In genomic region chr16:66925322-66925840, GRCh38 we compare ENCODE assay signal across 8 cellular contexts. TPM values are rescaled to one million over a fixed set of nuclear protein-coding genes. Genes with fewer than 3 reads are reported as not detected.
DNase-seq lines count a peak whose midpoint lies in the region; ATAC-seq and TF ChIP-seq lines count a peak whose summit lies in the region.

TSS of gene RRAD (minus strand) at chr16:66925535. CDS start at chr16:66925179, 356 bp downstream.

- H3K36me3 ChIP-seq in hepatocyte (replicated peaks; ENCODE audit: insufficient read depth, low read depth) (no peaks in the 10 kb centered on the region), skeletal muscle tissue (ENCODE audit: control insufficient read depth in 3 of 3, insufficient read depth in 3 of 3, low read length in 3 of 3) (peaks cover 13 to 24% (median 15%) of the 10 kb centered on the region in 3 donors), OCI-LY7 (ENCODE audit: insufficient read depth, low read length) (no peaks in the 10 kb centered on the region)

- ATAC-seq in GM18868 (IDR thresholded peaks at IDR 0.05; ENCODE audit: unreplicated experiment), result no peak

- H3K79me2 ChIP-seq in hepatocyte, result no peaks in the 10 kb centered on the region
- no peaks in the 10 kb centered on the region for H3K79me2 ChIP-seq in OCI-LY7 (ENCODE audit: insufficient read depth, low read depth, low read length)

- H3K4me2 ChIP-seq in hepatocyte, result peak within 1 kb of the TSS; percentile 96
- H3K4me2 ChIP-seq in OCI-LY7 (ENCODE audit: low read length), result no peak within 1 kb of the TSS

- peaks cover 50% of the 10 kb centered on the region for H3K27me3 Mint-ChIP-seq in activated naive CD8-positive, alpha-beta T cell treated with anti-CD3 and anti-CD28 coated beads for 36 hours

- H3K27me3 ChIP-seq in hepatocyte, result peaks cover 24% of the 10 kb centered on the region
- H3K27me3 ChIP-seq in skeletal muscle tissue (ENCODE audit: control insufficient read depth in 3 of 3, insufficient read depth in 3 of 3, low read length in 3 of 3), result peaks cover 0 to 7% (median 0%) of the 10 kb centered on the region in 3 donors

- CTCF ChIA-PET in OCI-LY7 (lab: Charles Lee; ENCODE audit: unreplicated experiment), result no interaction called here

- no peak within 1 kb of the TSS for H3K4me3 ChIP-seq in hepatocyte
- peak within 1 kb of the TSS; percentile 82 to 88 (median 84) for H3K4me3 ChIP-seq in skeletal muscle tissue (ENCODE audit: low read length in 3 of 3)
- no peak within 1 kb of the TSS for H3K4me3 ChIP-seq in OCI-LY7 (ENCODE audit: low read depth, low read length, poor library complexity, severe bottlenecking)

- no peak for TF ChIP-seq CTCF in hepatocyte (IDR thresholded peaks at IDR 0.05; ENCODE audit: poor library complexity)
- no peak for TF ChIP-seq CTCF in OCI-LY7 (conservative IDR thresholded peaks at IDR 0.05; ENCODE audit: low read length)

- peak; percentile 32 for DNase-seq in activated T-cell treated with anti-CD3 and anti-CD28 coated beads, Interleukin-2, amount 50 U/mL, for 1 hour
- DNase-seq in activated T-cell treated with anti-CD3 and anti-CD28 coated beads for 4 hours (no peak), hepatocyte (ENCODE audit: low spot score) (peak; percentile 48), OCI-LY7 (ENCODE audit: low spot score) (no peak)
- DNase-seq in activated naive CD8-positive, alpha-beta T cell treated with anti-CD3 and anti-CD28 coated beads for 36 hours, result no peak
- DNase-seq in stimulated activated CD4-positive, alpha-beta T cell treated with anti-CD3 and anti-CD28 coated beads, Interleukin-4, amount 100 ng/mL, for 24 hours, result no peak

- POLR2A ChIA-PET in OCI-LY7 (lab: Charles Lee), result no interaction called here

- no TSS peak for BruUV-seq in OCI-LY7 (replicated peaks; lab: Mats Ljungman, UMichigan)

- H3K27ac ChIP-seq in hepatocyte, result no peak within 1 kb of the TSS
- peak within 1 kb of the TSS; percentile 98 for H3K27ac ChIP-seq in skeletal muscle tissue (ENCODE audit: low read depth, low read length)
- H3K27ac ChIP-seq in OCI-LY7 (ENCODE audit: low read depth, low read length, poor library complexity, severe bottlenecking), result no peak within 1 kb of the TSS

- H3K9me3 Mint-ChIP-seq in activated naive CD8-positive, alpha-beta T cell treated with anti-CD3 and anti-CD28 coated beads for 36 hours, result no peaks in the 10 kb centered on the region

- no peaks in the 10 kb centered on the region for H4K20me1 ChIP-seq in hepatocyte (ENCODE audit: insufficient read depth, poor library complexity, severe bottlenecking)
- no peaks in the 10 kb centered on the region for H4K20me1 ChIP-seq in OCI-LY7 (ENCODE audit: insufficient read depth, low read length)

- intact Hi-C loops in OCI-LY7 (cut with micrococcal nuclease; ENCODE audit: unreplicated experiment), result no loop called here

- H3K9ac ChIP-seq in skeletal muscle tissue (ENCODE audit: low read depth in 1 of 3, low read length in 3 of 3), result peak within 1 kb of the TSS; percentile 79 to 91 (median 91)

- peak within 1 kb of the TSS; percentile 59 for H3K4me3 Mint-ChIP-seq in activated naive CD8-positive, alpha-beta T cell treated with anti-CD3 and anti-CD28 coated beads for 36 hours

- H3K9me3 ChIP-seq in hepatocyte (ENCODE audit: low read depth), result no peaks in the 10 kb centered on the region
- no peaks in the 10 kb centered on the region for H3K9me3 ChIP-seq in skeletal muscle tissue (ENCODE audit: control insufficient read depth in 3 of 3, low read length in 3 of 3)
- H3K9me3 ChIP-seq in OCI-LY7 (ENCODE audit: low read length), result no peaks in the 10 kb centered on the region

- H3K9me2 ChIP-seq in hepatocyte (replicated peaks; ENCODE audit: insufficient read depth), result no peaks in the 10 kb centered on the region
- H3K9me2 ChIP-seq in OCI-LY7 (ENCODE audit: insufficient read depth, low read length), result no peaks in the 10 kb centered on the region

- H3K4me1 Mint-ChIP-seq in activated naive CD8-positive, alpha-beta T cell treated with anti-CD3 and anti-CD28 coated beads for 36 hours, result peaks cover 2% of the 10 kb centered on the region

- WGBS in hepatocyte (ENCODE audit: low lambda C conversion rate, missing lambda C conversion rate), result 11% methylated on average over 20 of the region's 42 CpGs

- no peaks in the 10 kb centered on the region for H3K36me3 Mint-ChIP-seq in activated naive CD8-positive, alpha-beta T cell treated with anti-CD3 and anti-CD28 coated beads for 36 hours

- H3K4me1 ChIP-seq in hepatocyte (ENCODE audit: insufficient read depth) (peaks cover 3% of the 10 kb centered on the region), skeletal muscle tissue (ENCODE audit: control insufficient read depth in 3 of 3, insufficient read depth in 3 of 3, low read length in 3 of 3) (peaks cover 53 to 83% (median 82%) of the 10 kb centered on the region in 3 donors), OCI-LY7 (ENCODE audit: insufficient read depth, low read length, poor library complexity, severe bottlenecking) (no peaks in the 10 kb centered on the region)

- H3K27ac Mint-ChIP-seq in activated naive CD8-positive, alpha-beta T cell treated with anti-CD3 and anti-CD28 coated beads for 36 hours, result no peak within 1 kb of the TSS

- peak within 1 kb of the TSS; percentile 66 for H2AFZ ChIP-seq in hepatocyte
- H2AFZ ChIP-seq in OCI-LY7 (ENCODE audit: low read length), result no peak within 1 kb of the TSS

RNA-seq across cellular contexts. Expression of gene RRAD, which starts in this region (rescaled TPM):
- total RNA-seq in activated naive CD8-positive, alpha-beta T cell treated with anti-CD3 and anti-CD28 coated beads for 36 hours, result under 1 TPM; 0.20 to 0.33 TPM
- 8.2 and 8.8 TPM in 2 replicates for total RNA-seq in hepatocyte
- 16.3 and 27.6 TPM in 2 replicates for polyA plus RNA-seq in hepatocyte
- total RNA-seq in skeletal muscle tissue, result 19.3 TPM
- total RNA-seq in OCI-LY7 (2014; rRNA removed; shearing (Covaris generic)), result 0.09 TPM in 1 of 2 replicates, not detected in the other
- total RNA-seq in OCI-LY7 (2022), result not detected in 2 replicates

Comparison
In these comparisons a context has a peak if more than half of its experiments do, and no peak if none do; other contexts are left out.
1. DNase-seq: peak in activated T-cell treated with anti-CD3 and anti-CD28 coated beads, Interleukin-2, amount 50 U/mL, for 1 hour (single experiment) and hepatocyte (single experiment); none in activated T-cell treated with anti-CD3 and anti-CD28 coated beads for 4 hours (single experiment), activated naive CD8-positive, alpha-beta T cell treated with anti-CD3 and anti-CD28 coated beads for 36 hours (single experiment), stimulated activated CD4-positive, alpha-beta T cell treated with anti-CD3 and anti-CD28 coated beads, Interleukin-4, amount 100 ng/mL, for 24 hours (single experiment) and OCI-LY7 (single experiment).
2. H3K4me3 ChIP-seq: peak in skeletal muscle tissue (3 of 3); none in hepatocyte (single experiment) and OCI-LY7 (single experiment).